ENCODE assay signal across 8 cellular contexts in the genomic region with DNA sequence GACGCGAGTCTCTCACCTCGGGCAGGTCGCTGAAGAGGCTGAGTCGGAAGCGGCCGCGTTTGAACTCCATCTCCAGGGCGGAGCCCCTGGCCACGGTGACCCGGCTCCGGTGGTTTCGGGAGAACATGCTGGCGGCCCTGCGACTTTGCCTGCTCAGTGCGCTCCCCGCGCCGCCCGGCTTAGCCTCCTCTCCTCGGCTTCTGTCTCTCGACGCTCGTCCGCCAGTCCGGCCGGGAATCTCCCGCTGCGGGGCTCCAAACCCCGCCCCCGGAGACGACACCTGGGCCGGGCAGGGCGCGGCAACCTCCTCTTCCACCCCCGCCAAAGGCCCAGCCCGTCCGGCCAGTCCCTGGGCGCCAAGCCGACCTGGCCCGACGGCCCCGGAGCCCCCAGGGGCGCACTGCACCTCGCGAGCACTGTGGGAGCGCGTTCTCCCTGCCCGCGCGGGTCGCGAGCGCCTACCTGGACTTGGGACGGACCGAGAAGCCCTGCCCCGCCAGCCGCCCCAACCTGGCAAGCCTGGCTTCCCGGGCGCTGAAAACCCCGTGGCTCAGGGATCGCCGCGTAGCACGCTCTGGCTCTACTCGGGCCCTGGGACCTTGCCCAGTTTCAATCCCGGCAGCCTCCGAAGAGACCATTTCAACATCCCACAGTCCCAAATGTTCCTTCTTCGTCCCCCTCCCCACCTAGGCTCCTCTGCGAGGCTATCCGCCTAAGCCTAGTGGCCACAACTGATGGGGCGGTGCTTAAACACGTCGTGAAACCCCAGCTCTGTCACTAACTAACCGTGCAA. TPM values are rescaled to one million over a fixed set of nuclear protein-coding genes. Genes with fewer than 3 reads are reported as not detected.
DNase-seq lines count a peak whose midpoint lies in the region; ATAC-seq and TF ChIP-seq lines count a peak whose summit lies in the region.

A gene with protein sequence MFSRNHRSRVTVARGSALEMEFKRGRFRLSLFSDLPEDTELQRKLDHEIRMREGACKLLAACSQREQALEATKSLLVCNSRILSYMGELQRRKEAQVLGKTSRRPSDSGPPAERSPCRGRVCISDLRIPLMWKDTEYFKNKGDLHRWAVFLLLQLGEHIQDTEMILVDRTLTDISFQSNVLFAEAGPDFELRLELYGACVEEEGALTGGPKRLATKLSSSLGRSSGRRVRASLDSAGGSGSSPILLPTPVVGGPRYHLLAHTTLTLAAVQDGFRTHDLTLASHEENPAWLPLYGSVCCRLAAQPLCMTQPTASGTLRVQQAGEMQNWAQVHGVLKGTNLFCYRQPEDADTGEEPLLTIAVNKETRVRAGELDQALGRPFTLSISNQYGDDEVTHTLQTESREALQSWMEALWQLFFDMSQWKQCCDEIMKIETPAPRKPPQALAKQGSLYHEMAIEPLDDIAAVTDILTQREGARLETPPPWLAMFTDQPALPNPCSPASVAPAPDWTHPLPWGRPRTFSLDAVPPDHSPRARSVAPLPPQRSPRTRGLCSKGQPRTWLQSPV (minus strand): TSS at position 248 of the 793 bp plus-strand sequence. CDS start 121 bp downstream, at position 127.

- H3K27ac ChIP-seq in CD4-positive, CD25-positive, alpha-beta regulatory T cell (ENCODE audit: insufficient read depth, low read length, poor library complexity, severe bottlenecking), result no peak within 1 kb of the TSS
- H3K27ac ChIP-seq in colonic mucosa, result peak within 1 kb of the TSS; percentile 90
- H3K27ac ChIP-seq in thymus (ENCODE audit: low read depth), result peak within 1 kb of the TSS; percentile 75

- intact Hi-C loops in colonic mucosa (cut with DNase I), result no loop called here
- intact Hi-C loops in lower leg skin (cut with DNase I; ENCODE audit: low total_unique reads), result no loop called here

- H3K9me3 Mint-ChIP-seq in CD4-positive, CD25-positive, alpha-beta regulatory T cell, result no peaks in the 10 kb centered on the region

- no peaks in the 10 kb centered on the region for H3K36me3 Mint-ChIP-seq in CD4-positive, CD25-positive, alpha-beta regulatory T cell

- no peaks in the 10 kb centered on the region for H3K9me3 ChIP-seq in CD4-positive, CD25-positive, alpha-beta regulatory T cell (ENCODE audit: control insufficient read depth in 2 of 2, low read length in 2 of 2)
- no peaks in the 10 kb centered on the region for H3K9me3 ChIP-seq in colonic mucosa
- H3K9me3 ChIP-seq in thymus (ENCODE audit: control insufficient read depth), result no peaks in the 10 kb centered on the region

- 12 to 20% methylated on average over 25 to 56 of the region's 75 CpGs for WGBS in lower leg skin, 2 donors
- WGBS in thymus, result 13% methylated on average over 75 of the region's 75 CpGs

- peaks cover 51% of the 10 kb centered on the region for H3K27me3 Mint-ChIP-seq in CD4-positive, CD25-positive, alpha-beta regulatory T cell

- DNase-seq in CD4-positive, CD25-positive, alpha-beta regulatory T cell, result peak in 1 of 3 donors; percentile 48
- DNase-seq in RKO (ENCODE audit: low spot score) (peak; percentile 66), colonic mucosa (peak; percentile 84), lower leg skin (ENCODE audit: low spot score in 2 of 2) (peak in 1 of 2 donors; percentile 89)

- peak within 1 kb of the TSS in 3 of 4 donors; percentile 50 to 80 (median 66) for H3K4me3 Mint-ChIP-seq in CD4-positive, CD25-positive, alpha-beta regulatory T cell

- peaks cover 15% of the 10 kb centered on the region for H3K27me3 ChIP-seq in CD4-positive, CD25-positive, alpha-beta regulatory T cell (ENCODE audit: control insufficient read depth, insufficient read depth, low read length)
- no peaks in the 10 kb centered on the region for H3K27me3 ChIP-seq in colonic mucosa
- H3K27me3 ChIP-seq in thymus (ENCODE audit: control insufficient read depth, insufficient read depth), result peaks cover 23% of the 10 kb centered on the region

- H3K4me3 ChIP-seq in CD4-positive, CD25-positive, alpha-beta regulatory T cell (ENCODE audit: low read depth, low read length), result no peak within 1 kb of the TSS
- peak within 1 kb of the TSS; percentile 46 for H3K4me3 ChIP-seq in colonic mucosa
- H3K4me3 ChIP-seq in lower leg skin (ENCODE audit: low read depth, poor library complexity, severe bottlenecking), result peak within 1 kb of the TSS; percentile 24
- peak within 1 kb of the TSS; percentile 40 for H3K4me3 ChIP-seq in thymus (ENCODE audit: low read length)

- H3K27ac Mint-ChIP-seq in CD4-positive, CD25-positive, alpha-beta regulatory T cell, result peak within 1 kb of the TSS in 1 of 3 donors; percentile 59

- peaks cover 20% of the 10 kb centered on the region for H3K4me1 ChIP-seq in CD4-positive, CD25-positive, alpha-beta regulatory T cell (ENCODE audit: control insufficient read depth, insufficient read depth, low read length, poor library complexity, severe bottlenecking)
- H3K4me1 ChIP-seq in colonic mucosa (peaks cover 5% of the 10 kb centered on the region), thymus (ENCODE audit: control insufficient read depth, insufficient read depth, low read length) (peaks cover 4% of the 10 kb centered on the region)

- peak; percentile 22 to 41 for ATAC-seq in CD4-positive, CD25-positive, alpha-beta regulatory T cell (ENCODE audit: low read depth in 2 of 2)
- ATAC-seq in GM21737 (IDR thresholded peaks at IDR 0.05; ENCODE audit: unreplicated experiment) (peak; percentile 39), GM18858 (IDR thresholded peaks at IDR 0.05; ENCODE audit: unreplicated experiment) (no peak), GM18498 (IDR thresholded peaks at IDR 0.05; ENCODE audit: unreplicated experiment) (no peak)

- no peaks in the 10 kb centered on the region for H3K36me3 ChIP-seq in CD4-positive, CD25-positive, alpha-beta regulatory T cell (ENCODE audit: control insufficient read depth, insufficient read depth, low read length)
- H3K36me3 ChIP-seq in colonic mucosa (no peaks in the 10 kb centered on the region), thymus (ENCODE audit: control insufficient read depth, insufficient read depth) (no peaks in the 10 kb centered on the region)

- no peak for TF ChIP-seq POLR2A in lower leg skin (IDR thresholded peaks at IDR 0.05)

- TF ChIP-seq CTCF in colonic mucosa (IDR thresholded peaks at IDR 0.05) (no peak), lower leg skin (IDR thresholded peaks at IDR 0.05) (no peak)

- peak within 1 kb of the TSS; percentile 72 to 91 for H3K9ac ChIP-seq in colonic mucosa (ENCODE audit: low read depth in 2 of 2, low read length in 2 of 2)

- H3K4me1 Mint-ChIP-seq in CD4-positive, CD25-positive, alpha-beta regulatory T cell, result peaks cover 0 to 16% (median 3%) of the 10 kb centered on the region in 4 donors

RNA-seq across cellular contexts. Expression of the gene that starts here (rescaled TPM):
- 0.39 TPM for total RNA-seq in CD4-positive, CD25-positive, alpha-beta regulatory T cell
- polyA plus RNA-seq in CD4-positive, CD25-positive, alpha-beta regulatory T cell, result under 1 TPM in 2 of 4 donors, not detected in 2; 0.34 TPM
- total RNA-seq in colonic mucosa (10 to 100 TPM; 51.4 to 89.9 TPM), lower leg skin (10 to 100 TPM; 44.9 to 71.8 (median 48.3) TPM)
- 17.2 TPM for polyA plus RNA-seq in thymus

Comparison
In these comparisons a context has a peak if more than half of its experiments do, and no peak if none do; other contexts are left out.
1. RNA of the gene that starts here (total RNA-seq): 51.4 to 89.9 TPM in colonic mucosa and 44.9 to 71.8 TPM in lower leg skin; 0.39 TPM in CD4-positive, CD25-positive, alpha-beta regulatory T cell (single experiment); every median in the first group is over 10 times any median in the second.
2. RNA of the gene that starts here (polyA plus RNA-seq): 17.2 TPM in thymus (single experiment); 0.34 TPM in CD4-positive, CD25-positive, alpha-beta regulatory T cell; every median in the first group is over 10 times any median in the second.
3. Peak in ATAC-seq in CD4-positive, CD25-positive, alpha-beta regulatory T cell; RNA of the gene not detected or under 1 TPM.